8 cellular contexts compared by ENCODE assay signal in the genomic region with DNA sequence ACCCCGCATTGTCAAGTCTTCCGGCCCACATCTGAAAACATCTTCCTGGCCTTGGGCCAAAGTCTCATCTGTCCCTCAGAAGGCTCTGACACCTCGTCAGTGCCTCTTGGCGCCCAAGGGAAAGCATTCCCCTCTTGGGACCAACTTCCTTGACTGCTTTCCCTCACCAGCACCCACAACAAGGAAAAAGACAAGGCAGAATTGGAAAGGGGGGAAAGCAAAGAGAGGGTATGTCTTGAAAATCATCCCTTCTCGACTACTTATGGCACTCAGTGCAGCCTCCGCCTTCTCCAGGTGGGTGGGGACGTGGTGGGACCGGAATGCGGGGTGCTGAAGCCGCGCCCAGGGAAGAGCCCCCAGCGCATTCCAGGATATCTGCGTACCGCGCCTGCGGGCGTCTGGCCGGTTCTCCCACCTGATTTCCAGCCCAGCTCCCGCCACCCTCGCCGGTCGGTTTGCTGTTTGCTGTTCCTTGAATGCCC. TPM values are rescaled to one million over a fixed set of nuclear protein-coding genes. Genes with fewer than 3 reads are reported as not detected.
DNase-seq lines count a peak whose midpoint lies in the region; ATAC-seq, FAIRE-seq and TF ChIP-seq lines count a peak whose summit lies in the region.

No MANE protein-coding gene starts in this region.

- CTCF ChIA-PET in H1 (lab: Charles Lee; ENCODE audit: partially characterized antibody) = interaction anchor here (0.6 to 2.8 kb wide), 6 partner anchors 11 to 321 kb away, joined by 3 to 19 read pairs (median 3); a partner anchor contains a TSS

- peaks cover 28% of the 10 kb centered on the region for H3K23me2 ChIP-seq in H1 (ENCODE audit: low read depth, low read length)

- peak overlapping the region; percentile 94; the same call in 1 of the 2 replicates for H3K18ac ChIP-seq in H1 (ENCODE audit: extremely low read depth, low read length)

- no peak overlapping the region for H2AFZ ChIP-seq in H1 (ENCODE audit: low read length)

- H3K27me3 ChIP-seq in H1 (replicated peaks in 1 of 4; ENCODE audit: control insufficient read depth in 3 of 4, extremely low read depth in 1 of 4, insufficient read depth in 3 of 4, low read length in 3 of 4) (no peaks in the 10 kb centered on the region), muscle layer of colon (ENCODE audit: control insufficient read depth in 1 of 2, insufficient read depth in 2 of 2, low read length in 2 of 2) (no peaks in the 10 kb centered on the region)

- 0 out of 2 replicates have a peak overlapping the region, but pooled peaks have one; percentile 41 for H2AK5ac ChIP-seq in H1 (ENCODE audit: low read depth, low read length)

- no peak overlapping the region for H2BK20ac ChIP-seq in H1 (ENCODE audit: low read length)

- intact Hi-C loops in CD14-positive monocyte (cut with micrococcal nuclease) = loop anchor here in 1 of 2 donors (2.0 to 5.0 kb wide), 2 partner anchors 17 to 172 kb away; a partner anchor contains a TSS

- H3K27ac ChIP-seq in H1 (ENCODE audit: low read depth, low read length) (peak overlapping the region; percentile 89), muscle layer of colon (ENCODE audit: low read depth, low read length) (peak overlapping the region; percentile 93)

- peak overlapping the region; percentile 87 for H4K91ac ChIP-seq in H1 (replicated peaks; ENCODE audit: insufficient read length, low read length)

- H3K36me3 ChIP-seq in H1 (ENCODE audit: control insufficient read depth in 2 of 4, insufficient read depth in 4 of 4, low read length in 3 of 4) (peaks cover 11 to 26% (median 19%) of the 10 kb centered on the region in 4 experiments), muscle layer of colon (ENCODE audit: insufficient read depth, low read length) (peaks cover 18% of the 10 kb centered on the region)

- H3K79me1 ChIP-seq in H1 (ENCODE audit: low read depth, low read length) = peaks cover 9% of the 10 kb centered on the region

- TF ChIP-seq EP300 in H1 (IDR thresholded peaks at IDR 0.05; ENCODE audit: borderline replicate concordance in 1 of 2, low read depth in 2 of 2, low read length in 2 of 2) = no peak

- peak overlapping the region; percentile 76 for H3K4ac ChIP-seq in H1 (replicated peaks; ENCODE audit: insufficient read length, low read depth, low read length)

- peak overlapping the region; percentile 86 to 98 for H3K4me2 ChIP-seq in H1 (ENCODE audit: insufficient read depth in 1 of 2, low read depth in 2 of 2, low read length in 2 of 2)

- peaks cover 2% of the 10 kb centered on the region in 2 experiments for H4K20me1 ChIP-seq in H1 (replicated peaks in 1 of 2; ENCODE audit: control insufficient read depth in 1 of 2, insufficient read depth in 2 of 2, low read length in 2 of 2)

- no peak overlapping the region for H4K8ac ChIP-seq in H1 (ENCODE audit: extremely low read depth, insufficient read depth, low read length)

- peaks cover 0 to 2% (median 0%) of the 10 kb centered on the region in 7 donors for H3K9me3 Mint-ChIP-seq in CD14-positive monocyte

- WGBS in H1 (ENCODE audit: extremely low coverage in 1 of 2, insufficient coverage in 1 of 2, insufficient read length in 1 of 2, insufficient replicate concordance in 2 of 2, low coverage in 1 of 2, low lambda C conversion rate in 2 of 2, missing lambda C conversion rate in 1 of 2), 2 experiments = 1% methylated on average over 22 of the region's 22 CpGs; no CpG with 5 or more reads in 1 of the 2 experiments

- H3K56ac ChIP-seq in H1 (replicated peaks; ENCODE audit: insufficient read length, low read depth, low read length) = peak overlapping the region; percentile 79

- H3K27ac Mint-ChIP-seq in CD14-positive monocyte = peak overlapping the region; percentile 89 to 98 (median 94)

- TF ChIP-seq POLR2A in H1 (IDR thresholded peaks at IDR 0.05; ENCODE audit: control extremely low read depth in 1 of 2, low read depth in 2 of 2, low read length in 2 of 2) = peak in 1 of 2 experiments; percentile 81; a peak in 2 of 3 replicates

- peak overlapping the region; percentile 79 to 91 for H3K4me3 Mint-ChIP-seq in CD14-positive monocyte

- FAIRE-seq in RCC 7860 (lab: Jason Lieb, UNC) = no peak
- no peak for FAIRE-seq in H1 (lab: Jason Lieb, UNC)

- no peak overlapping the region for H3K23ac ChIP-seq in H1 (ENCODE audit: insufficient read length)

- ATAC-seq in GM21526 (IDR thresholded peaks at IDR 0.05; ENCODE audit: low FRiP score, unreplicated experiment) (peak; percentile 3), GM21737 (IDR thresholded peaks at IDR 0.05; ENCODE audit: unreplicated experiment) (no peak)

- no peak for TF ChIP-seq CTCF in CD14-positive monocyte (IDR thresholded peaks at IDR 0.05)
- TF ChIP-seq CTCF in H1 (IDR thresholded peaks at IDR 0.05; ENCODE audit: control extremely low read depth in 1 of 3, insufficient read depth in 1 of 3, low read depth in 1 of 3, low read length in 3 of 3) = no peak

- H4K5ac ChIP-seq in H1 (ENCODE audit: insufficient read length, low read depth, low read length) = peak overlapping the region; percentile 70

- H3K9ac ChIP-seq in H1 (replicated peaks in 1 of 4; ENCODE audit: extremely low read depth in 1 of 4, low read depth in 3 of 4, low read length in 3 of 4) = peak overlapping the region; percentile 55 to 94 (median 71)
- peak overlapping the region; percentile 85 for H3K9ac ChIP-seq in muscle layer of colon (ENCODE audit: low read length)

- TF ChIP-seq RAD21 in H1 (IDR thresholded peaks at IDR 0.05 in 1 of 2, conservative IDR thresholded peaks at IDR 0.05 in 1 of 2; ENCODE audit: low read depth in 2 of 2, low read length in 2 of 2) = no peak

- H2BK15ac ChIP-seq in H1 (ENCODE audit: low read length) = peak overlapping the region; percentile 10; the same call in 1 of the 2 replicates

- H3K9me3 ChIP-seq in H1 (ENCODE audit: insufficient read depth in 2 of 2, low read depth in 1 of 2, low read length in 1 of 2) (no peaks in the 10 kb centered on the region), muscle layer of colon (ENCODE audit: low read length) (no peaks in the 10 kb centered on the region)

- H3K4me1 Mint-ChIP-seq in CD14-positive monocyte = peaks cover 71% of the 10 kb centered on the region

- H2BK12ac ChIP-seq in H1 (ENCODE audit: low read depth, low read length) = peak overlapping the region; percentile 91

- H3K27me3 Mint-ChIP-seq in CD14-positive monocyte (ENCODE audit: low read depth in 3 of 3) = peaks cover 0 to 2% (median 0%) of the 10 kb centered on the region in 3 donors

- POLR2A ChIA-PET in H1 (lab: Charles Lee; ENCODE audit: partially characterized antibody) = interaction anchor here (1.0 to 15.7 kb wide), 15 partner anchors 8 to 292 kb away, joined by 3 to 454 read pairs (median 6); a partner anchor contains a TSS

- peak overlapping the region; percentile 84 for H2BK5ac ChIP-seq in H1 (ENCODE audit: low read depth, low read length)

- peaks cover 17 to 31% of the 10 kb centered on the region in 2 donors for H3K36me3 Mint-ChIP-seq in CD14-positive monocyte

- peak overlapping the region; percentile 6 for H2BK120ac ChIP-seq in H1 (replicated peaks; ENCODE audit: low read depth, low read length)

- DNase-seq in CD14-positive monocyte (ENCODE audit: low spot score) = no peak
- DNase-seq in RCC 7860 (ENCODE audit: low spot score) = peak; percentile 44
- peak in 1 of 2 experiments; percentile 83 for DNase-seq in H1 (ENCODE audit: low read depth in 1 of 2, low spot score in 2 of 2)
- DNase-seq in NCI-H1417 treated with DMSO at 0.1 percent for 48 hours (lab: John Stamatoyannopoulos, UW) = no peak
- DNase-seq in NCI-H2196 treated with DMSO at 0.1 percent for 48 hours (lab: John Stamatoyannopoulos, UW; ENCODE audit: unreplicated experiment) = no peak

- peaks cover 15 to 41% of the 10 kb centered on the region in 2 experiments for H3K79me2 ChIP-seq in H1 (ENCODE audit: control insufficient read depth in 1 of 2, insufficient read depth in 2 of 2, low read length in 2 of 2)

- no peak overlapping the region for H3K14ac ChIP-seq in H1 (ENCODE audit: insufficient read length)

- H3K4me3 ChIP-seq in H1 (ENCODE audit: extremely low read depth in 1 of 4, insufficient read depth in 2 of 4, low read depth in 3 of 4, low read length in 4 of 4) (peak overlapping the region; percentile 53 to 89 (median 68)), muscle layer of colon (ENCODE audit: low read depth in 1 of 2, low read length in 2 of 2) (peak overlapping the region; percentile 67 to 79)

- H3K4me1 ChIP-seq in H1 (replicated peaks in 1 of 4; ENCODE audit: control insufficient read depth in 3 of 4, insufficient read depth in 4 of 4, low read length in 3 of 4) (peaks cover 9 to 23% (median 14%) of the 10 kb centered on the region in 4 experiments), muscle layer of colon (ENCODE audit: insufficient read depth, low read length) (peaks cover 57% of the 10 kb centered on the region)

RNA-seq across cellular contexts. Expression of a gene that starts 0.6 kb away (rescaled TPM):
- polyA plus RNA-seq in CD14-positive monocyte (10 to 100 TPM; 82.1 to 83.1 TPM), H1 (2011; rRNA removed) (318 and 337 TPM in 2 replicates)
- 238 and 244 TPM in 2 replicates for total RNA-seq in H1 (2021; fragmentation: NEBNext Ultra II Directional; extraction: Animal tissue kit (Norgen Biotek cat#: 25700))
- polyA plus RNA-seq in H1 (2011; cell fraction: cytosol; rRNA removed) = 249 TPM
- 206 TPM for polyA plus RNA-seq in H1 (2011; cell fraction: nucleus; rRNA removed)
- polyA plus RNA-seq in H1 (2012, experiment 1 of 2) = 250 to 308 TPM (median 302 TPM) in 4 replicates
- polyA plus RNA-seq in H1 (2012, experiment 2 of 2) = 383 TPM
- polyA plus RNA-seq in H1 (2013, experiment 1 of 2) = 302 TPM
- 352 TPM for polyA plus RNA-seq in H1 (2013, experiment 2 of 2)
- polyA minus RNA-seq in H1 (2011; rRNA and poly(A)+ RNA removed) = 189 and 240 TPM in 2 replicates
- polyA minus RNA-seq in H1 (2011; cell fraction: cytosol; rRNA and poly(A)+ RNA removed) = 126 TPM
- polyA minus RNA-seq in H1 (2011; cell fraction: nucleus; rRNA and poly(A)+ RNA removed) = 94.0 TPM

RNA-seq across cellular contexts. Expression of a gene that starts 3.8 kb away (rescaled TPM):
- polyA plus RNA-seq in CD14-positive monocyte = 1 to 10 TPM; 5.0 to 6.8 TPM
- 34.4 and 37.2 TPM in 2 replicates for total RNA-seq in H1 (2021; fragmentation: NEBNext Ultra II Directional; extraction: Animal tissue kit (Norgen Biotek cat#: 25700))
- polyA plus RNA-seq in H1 (2011; rRNA removed) = 50.2 and 54.0 TPM in 2 replicates
- 57.3 TPM for polyA plus RNA-seq in H1 (2011; cell fraction: cytosol; rRNA removed)
- 103 TPM for polyA plus RNA-seq in H1 (2011; cell fraction: nucleus; rRNA removed)
- polyA plus RNA-seq in H1 (2012, experiment 1 of 2) = 41.0 to 47.4 TPM (median 45.7 TPM) in 4 replicates
- polyA plus RNA-seq in H1 (2012, experiment 2 of 2) = 52.5 TPM
- polyA plus RNA-seq in H1 (2013, experiment 1 of 2) = 35.5 TPM
- polyA plus RNA-seq in H1 (2013, experiment 2 of 2) = 33.0 TPM
- 69.0 and 69.5 TPM in 2 replicates for polyA minus RNA-seq in H1 (2011; rRNA and poly(A)+ RNA removed)
- 24.7 TPM for polyA minus RNA-seq in H1 (2011; cell fraction: cytosol; rRNA and poly(A)+ RNA removed)
- 36.2 TPM for polyA minus RNA-seq in H1 (2011; cell fraction: nucleus; rRNA and poly(A)+ RNA removed)

RNA-seq across cellular contexts. Expression of a gene that starts 5.5 kb away (rescaled TPM):
- polyA plus RNA-seq in CD14-positive monocyte (10 to 100 TPM; 13.7 to 21.2 TPM), H1 (2011; rRNA removed) (34.3 and 38.8 TPM in 2 replicates)
- total RNA-seq in H1 (2021; fragmentation: NEBNext Ultra II Directional; extraction: Animal tissue kit (Norgen Biotek cat#: 25700)) = 28.6 and 33.7 TPM in 2 replicates
- 22.6 TPM for polyA plus RNA-seq in H1 (2011; cell fraction: cytosol; rRNA removed)
- 101 TPM for polyA plus RNA-seq in H1 (2011; cell fraction: nucleus; rRNA removed)
- 31.4 to 36.7 TPM (median 34.1 TPM) in 4 replicates for polyA plus RNA-seq in H1 (2012, experiment 1 of 2)
- polyA plus RNA-seq in H1 (2012, experiment 2 of 2) = 31.5 TPM
- 29.7 TPM for polyA plus RNA-seq in H1 (2013, experiment 1 of 2)
- 24.9 TPM for polyA plus RNA-seq in H1 (2013, experiment 2 of 2)
- 18.6 and 26.3 TPM in 2 replicates for polyA minus RNA-seq in H1 (2011; rRNA and poly(A)+ RNA removed)
- 19.1 TPM for polyA minus RNA-seq in H1 (2011; cell fraction: cytosol; rRNA and poly(A)+ RNA removed)
- 25.6 TPM for polyA minus RNA-seq in H1 (2011; cell fraction: nucleus; rRNA and poly(A)+ RNA removed)

RNA-seq across cellular contexts. Expression of a gene that starts 13.6 kb away (rescaled TPM):
- polyA plus RNA-seq in CD14-positive monocyte = 100 to 1,000 TPM; 312 to 391 TPM
- total RNA-seq in H1 (2021; fragmentation: NEBNext Ultra II Directional; extraction: Animal tissue kit (Norgen Biotek cat#: 25700)) = 91.1 and 93.0 TPM in 2 replicates
- polyA plus RNA-seq in H1 (2011; rRNA removed) = 122 and 136 TPM in 2 replicates
- 124 TPM for polyA plus RNA-seq in H1 (2011; cell fraction: cytosol; rRNA removed)
- 125 TPM for polyA plus RNA-seq in H1 (2011; cell fraction: nucleus; rRNA removed)
- polyA plus RNA-seq in H1 (2012, experiment 1 of 2) = 74.0 to 99.6 TPM (median 80.6 TPM) in 4 replicates
- 119 TPM for polyA plus RNA-seq in H1 (2012, experiment 2 of 2)
- 101 TPM for polyA plus RNA-seq in H1 (2013, experiment 1 of 2)
- polyA plus RNA-seq in H1 (2013, experiment 2 of 2) = 115 TPM
- polyA minus RNA-seq in H1 (2011; rRNA and poly(A)+ RNA removed) = 26.2 and 32.2 TPM in 2 replicates
- polyA minus RNA-seq in H1 (2011; cell fraction: cytosol; rRNA and poly(A)+ RNA removed) = 30.1 TPM
- polyA minus RNA-seq in H1 (2011; cell fraction: nucleus; rRNA and poly(A)+ RNA removed) = 22.4 TPM

RNA-seq across cellular contexts. Expression of a gene that starts 17.4 kb away (rescaled TPM):
- polyA plus RNA-seq in CD14-positive monocyte (10 to 100 TPM in 1 of 2 donors, 1 to 10 TPM in 1; 7.8 to 10.9 TPM), H1 (2011; rRNA removed) (45.6 and 80.8 TPM in 2 replicates)
- 61.1 and 62.8 TPM in 2 replicates for total RNA-seq in H1 (2021; fragmentation: NEBNext Ultra II Directional; extraction: Animal tissue kit (Norgen Biotek cat#: 25700))
- polyA plus RNA-seq in H1 (2011; cell fraction: cytosol; rRNA removed) = 43.8 TPM
- polyA plus RNA-seq in H1 (2011; cell fraction: nucleus; rRNA removed) = 447 TPM
- 46.8 to 78.5 TPM (median 62.4 TPM) in 4 replicates for polyA plus RNA-seq in H1 (2012, experiment 1 of 2)
- 37.6 TPM for polyA plus RNA-seq in H1 (2012, experiment 2 of 2)
- 32.7 TPM for polyA plus RNA-seq in H1 (2013, experiment 1 of 2)
- polyA plus RNA-seq in H1 (2013, experiment 2 of 2) = 29.6 TPM
- 38.0 and 44.4 TPM in 2 replicates for polyA minus RNA-seq in H1 (2011; rRNA and poly(A)+ RNA removed)
- polyA minus RNA-seq in H1 (2011; cell fraction: cytosol; rRNA and poly(A)+ RNA removed) = 42.5 TPM
- polyA minus RNA-seq in H1 (2011; cell fraction: nucleus; rRNA and poly(A)+ RNA removed) = 138 TPM
